In genomic region chr20:43825635-43826034, GRCh38 we compare ENCODE assay signal across 14 cellular contexts.
A peak's percentile ranks its signal among the peaks of the same experiment; 100 is the strongest.
DNase-seq lines count a peak whose midpoint lies in the region; TF ChIP-seq lines count a peak whose summit lies in the region.
"Had no signal": no experiment of that assay in that cellular context is flagged by ENCODE, and none has a peak within 500 bp of the region (broad histone marks: within the 10 kb centered on the region; RNA-seq: fewer than 3 reads in every experiment).

No MANE protein-coding gene starts in this region.

- TF ChIP-seq CTCF in GM12864 (IDR thresholded peaks at IDR 0.05; ENCODE audit: low read depth, low read length, missing control alignments) (no peak), sigmoid colon (IDR thresholded peaks at IDR 0.05) (no peak)

- no peak for TF ChIP-seq EP300 in sigmoid colon (IDR thresholded peaks at IDR 0.05)

- no peak overlapping the region for H2AFZ ChIP-seq in Karpas-422 (ENCODE audit: low read length)
- H2AFZ ChIP-seq: GM23338, PC-9 had no signal

- CTCF ChIA-PET in HEK293T (lab: Yijun Ruan, JAX): no interaction called here

- H3K4me3 ChIP-seq in GM12864 (ENCODE audit: low read depth, low read length) (no peak overlapping the region), Karpas-422 (ENCODE audit: low read length) (no peak overlapping the region), sigmoid colon (no peak overlapping the region)
- H3K4me3 ChIP-seq: GM23338, PC-9 had no signal

- 77 to 80% methylated on average over 8 of the region's 8 CpGs for WGBS in sigmoid colon, 2 donors

- no peaks in the 10 kb centered on the region for H3K79me2 ChIP-seq in Karpas-422 (ENCODE audit: low read length)

- H3K9me3 ChIP-seq in Karpas-422 (ENCODE audit: low read length): peaks cover 1% of the 10 kb centered on the region
- H3K9me3 ChIP-seq in sigmoid colon: peaks cover 0 to under 1% (median 0%) of the 10 kb centered on the region in 4 donors
- H3K9me3 ChIP-seq: SK-N-SH had no signal

- POLR2A ChIA-PET in HEK293T (lab: Yijun Ruan, JAX): no interaction called here

- H4K20me1 ChIP-seq in Karpas-422 (ENCODE audit: insufficient read depth, low read depth, low read length): no peaks in the 10 kb centered on the region

- H3K27me3 ChIP-seq in Karpas-422 (ENCODE audit: low read length) (0 out of 2 replicates have a peak, but pooled peaks cover 3% of the 10 kb centered on the region), sigmoid colon (peaks cover 0 to 4% (median 2%) of the 10 kb centered on the region in 3 donors)

- H3K4me1 ChIP-seq in Karpas-422 (ENCODE audit: low read length) (peaks cover 16% of the 10 kb centered on the region), sigmoid colon (no peaks in the 10 kb centered on the region)

- peak; percentile 45 for DNase-seq in GM12864 (ENCODE audit: low read depth)
- DNase-seq in Karpas-422: peak; percentile 75
- DNase-seq in germinal center (ENCODE audit: low spot score): peak; percentile 19
- DNase-seq in sigmoid colon: peak; percentile 21
- DNase-seq in UCSD-AML1 (lab: John Stamatoyannopoulos, UW; ENCODE audit: unreplicated experiment): no peak
- no peak for DNase-seq in substantia nigra (lab: John Stamatoyannopoulos, UW)
- no peak for DNase-seq in NCI-H2107 (lab: John Stamatoyannopoulos, UW)
- no peak for DNase-seq in HEK293T (ENCODE audit: extremely low spot score)
- DNase-seq: NCI-H1417 treated with DMSO at 0.1 percent for 48 hours, NCI-H2029 treated with DMSO at 0.1 percent for 48 hours, NCI-H226, PC-9, SK-N-SH had no signal

- H3K27ac ChIP-seq in Karpas-422 (ENCODE audit: low read length): no peak overlapping the region
- no peak overlapping the region for H3K27ac ChIP-seq in sigmoid colon
- H3K27ac ChIP-seq in substantia nigra (ENCODE audit: low read depth, low read length, poor library complexity, severe bottlenecking): no peak overlapping the region
- H3K27ac ChIP-seq: PC-9 had no signal

- no peaks in the 10 kb centered on the region for H3K9me2 ChIP-seq in Karpas-422 (replicated peaks; ENCODE audit: insufficient read depth, low read length)
- H3K9me2 ChIP-seq: SK-N-SH had no signal

- H3K36me3 ChIP-seq in Karpas-422 (ENCODE audit: insufficient read depth, low read length) (no peaks in the 10 kb centered on the region), sigmoid colon (no peaks in the 10 kb centered on the region)

- intact Hi-C loops in sigmoid colon (cut with DNase I): no loop called here

- no peak overlapping the region for H3K9ac ChIP-seq in Karpas-422 (ENCODE audit: low read length)
- H3K9ac ChIP-seq: SK-N-SH had no signal

- TF ChIP-seq POLR2A in sigmoid colon (IDR thresholded peaks at IDR 0.05): no peak

- peak overlapping the region; percentile 39 for H3K4me2 ChIP-seq in Karpas-422 (ENCODE audit: low read depth, low read length, poor library complexity, severe bottlenecking)
- H3K4me2 ChIP-seq: GM23338, PC-9, SK-N-SH had no signal

TF ChIP-seq in HEK293T, 16 proteins besides CTCF, POLR2A, EP300 and RAD21:
- TF ChIP-seq ZNF384 (IDR thresholded peaks at IDR 0.05) (no peak), LEF1 (IDR thresholded peaks at IDR 0.05; ENCODE audit: borderline replicate concordance) (no peak), ELF4 (IDR thresholded peaks at IDR 0.05) (no peak), FOXM1 (IDR thresholded peaks at IDR 0.05; ENCODE audit: borderline replicate concordance) (no peak), HDGF (IDR thresholded peaks at IDR 0.05; ENCODE audit: borderline replicate concordance) (no peak), ARNT (IDR thresholded peaks at IDR 0.05) (no peak), PKNOX1 (IDR thresholded peaks at IDR 0.05) (no peak), L3MBTL2 (conservative IDR thresholded peaks at IDR 0.05) (no peak), FOXA1 (IDR thresholded peaks at IDR 0.05) (no peak), CTBP1 (IDR thresholded peaks at IDR 0.05; ENCODE audit: borderline replicate concordance) (no peak), SUZ12 (IDR thresholded peaks at IDR 0.05) (no peak), BHLHE40 (IDR thresholded peaks at IDR 0.05; ENCODE audit: borderline replicate concordance) (no peak)

Comparison
In these comparisons a context has a peak if more than half of its experiments do, and no peak if none do; other contexts are left out.
1. DNase-seq: peak in GM12864 (single experiment), Karpas-422 (single experiment), germinal center (single experiment) and sigmoid colon (single experiment); none in UCSD-AML1 (single experiment), substantia nigra (0 of 49), NCI-H2107 (single experiment) and HEK293T (single experiment).